14 cellular contexts compared by ENCODE assay signal in genomic region chr3:149181179-149181578, GRCh38. TPM values are rescaled to one million over a fixed set of nuclear protein-coding genes. Genes with fewer than 3 reads are reported as not detected.
A peak's percentile ranks its signal among the peaks of the same experiment; 100 is the strongest.
DNase-seq lines count a peak whose midpoint lies in the region; ATAC-seq, FAIRE-seq and TF ChIP-seq lines count a peak whose summit lies in the region.
"Had no signal": no experiment of that assay in that cellular context is flagged by ENCODE, and none has a peak within 500 bp of the region (broad histone marks: within the 10 kb centered on the region; RNA-seq: fewer than 3 reads in every experiment).

No MANE protein-coding gene starts in this region.

- intact Hi-C loops in IMR-90 (cut with micrococcal nuclease) (no loop called here), ascending aorta (cut with DNase I) (loop anchor here (5.0 kb wide), 2 partner anchors 66 to 224 kb away; no protein-coding TSS in a partner anchor), uterus (cut with DNase I; ENCODE audit: low total_unique reads) (no loop called here), breast epithelium (cut with DNase I; ENCODE audit: low total_unique reads) (no loop called here)

- H3K4me2 ChIP-seq in IMR-90 (ENCODE audit: low read depth, low read length) = no peak overlapping the region
- no peak overlapping the region for H3K4me2 ChIP-seq in osteoblast (ENCODE audit: insufficient read depth, low read length)

- peak overlapping the region; percentile 76 for H4K91ac ChIP-seq in IMR-90 (ENCODE audit: insufficient read depth, low read depth, low read length)

- no peak overlapping the region for H3K14ac ChIP-seq in IMR-90 (replicated peaks; ENCODE audit: low read depth, low read length)

- H4K20me1 ChIP-seq in IMR-90 (ENCODE audit: insufficient read depth, low read length) (no peaks in the 10 kb centered on the region), osteoblast (ENCODE audit: insufficient read depth, low read length) (no peaks in the 10 kb centered on the region)

- peak overlapping the region; percentile 26; the same call in 1 of the 2 replicates for H4K5ac ChIP-seq in IMR-90 (ENCODE audit: low read depth, low read length)

- no TSS peak for BruUV-seq in IMR-90 (replicated peaks; lab: Mats Ljungman, UMichigan)

- H2AFZ ChIP-seq in IMR-90 (replicated peaks; ENCODE audit: low read length, poor library complexity) (no peak overlapping the region), osteoblast (ENCODE audit: low read length) (no peak overlapping the region)

- no peak overlapping the region for H3K23ac ChIP-seq in IMR-90 (ENCODE audit: low read depth, low read length)

- H3K9me3 ChIP-seq in IMR-90 (ENCODE audit: control insufficient read depth, insufficient read depth, low read length) = no peaks in the 10 kb centered on the region
- no peaks in the 10 kb centered on the region for H3K9me3 ChIP-seq in ascending aorta
- H3K9me3 ChIP-seq in osteoblast (ENCODE audit: low read depth, low read length) = no peaks in the 10 kb centered on the region
- no peaks in the 10 kb centered on the region for H3K9me3 ChIP-seq in uterus
- H3K9me3 ChIP-seq in breast epithelium = no peaks in the 10 kb centered on the region

- peak overlapping the region; percentile 59; the same call in 1 of the 2 replicates for H2BK120ac ChIP-seq in IMR-90 (ENCODE audit: low read depth, low read length)

- in situ Hi-C loops in IMR-90 (cut with MboI; ENCODE audit: low sequenced_read_pairs) = no loop called here

- peak overlapping the region; percentile 96 for H2AK5ac ChIP-seq in IMR-90 (ENCODE audit: low read depth, low read length)

- no peak overlapping the region for H3K56ac ChIP-seq in IMR-90 (ENCODE audit: extremely low read depth, insufficient read depth, low read length)

- no peak for FAIRE-seq in GM12891 (lab: Jason Lieb, UNC)
- FAIRE-seq: A204.1, GM18507, H54 had no signal

- H3K4me1 ChIP-seq in IMR-90 (ENCODE audit: control insufficient read depth, insufficient read depth, low read length) (peaks cover 12% of the 10 kb centered on the region), ascending aorta (peaks cover 0 to 15% of the 10 kb centered on the region in 2 donors), osteoblast (ENCODE audit: insufficient read depth, low read length) (peaks cover 25% of the 10 kb centered on the region), uterus (peaks cover 0 to 12% of the 10 kb centered on the region in 2 donors), breast epithelium (no peaks in the 10 kb centered on the region)

- CTCF ChIA-PET in IMR-90 (lab: Yijun Ruan, JAX) = interaction anchor here (1.1 kb wide), 1 partner anchor 226 kb away, joined by 9 read pairs; no protein-coding TSS in a partner anchor

- TF ChIP-seq RAD21 in IMR-90 (IDR thresholded peaks at IDR 0.05; ENCODE audit: low read length) = no peak

- H3K27me3 ChIP-seq in IMR-90 (ENCODE audit: control insufficient read depth, insufficient read depth, low read length) = no peaks in the 10 kb centered on the region
- no peaks in the 10 kb centered on the region for H3K27me3 ChIP-seq in ascending aorta
- no peaks in the 10 kb centered on the region for H3K27me3 ChIP-seq in osteoblast (ENCODE audit: insufficient read depth, low read length)
- H3K27me3 ChIP-seq in uterus = no peaks in the 10 kb centered on the region
- no peaks in the 10 kb centered on the region for H3K27me3 ChIP-seq in breast epithelium

- DNase-seq in IMR-90 (no peak), ascending aorta (ENCODE audit: low spot score in 2 of 2) (no peak), osteoblast (ENCODE audit: insufficient read length, low spot score, missing footprints) (no peak), uterus (no peak), breast epithelium (ENCODE audit: low spot score in 2 of 2) (no peak), GM12891 (ENCODE audit: insufficient read length, low spot score) (no peak)
- no peak for DNase-seq in activated T-cell treated with anti-CD3 and anti-CD28 coated beads, Interleukin-2, amount 50 U/mL, for 1 hour
- DNase-seq: DMS53, GF-D8 had no signal

- H3K9ac ChIP-seq in IMR-90 (ENCODE audit: low read depth, low read length) = no peak overlapping the region

- H2BK5ac ChIP-seq in IMR-90 (ENCODE audit: low read depth, low read length, poor library complexity, severe bottlenecking) = peak overlapping the region; percentile 4

- TF ChIP-seq POLR2A in IMR-90 (IDR thresholded peaks at IDR 0.05; ENCODE audit: low read depth, low read length) = no peak
- TF ChIP-seq POLR2A in uterus (IDR thresholded peaks at IDR 0.05) = no peak
- no peak for TF ChIP-seq POLR2A in breast epithelium (IDR thresholded peaks at IDR 0.05)
- TF ChIP-seq POLR2A in GM12891 (IDR thresholded peaks at IDR 0.05; ENCODE audit: low read depth, low read length) = no peak

- peak overlapping the region; percentile 77; the same call in 1 of the 2 replicates for H3K18ac ChIP-seq in IMR-90 (ENCODE audit: low read depth, low read length)

- POLR2A ChIA-PET in IMR-90 (lab: Charles Lee; ENCODE audit: unreplicated experiment) = no interaction called here

- peak overlapping the region; percentile 21 to 27; a peak in 3 of 4 replicates for H4K8ac ChIP-seq in IMR-90 (ENCODE audit: low read depth in 2 of 2, low read length in 2 of 2)

- H3K27ac ChIP-seq in IMR-90 (ENCODE audit: insufficient read depth, low read length) = no peak overlapping the region
- H3K27ac ChIP-seq in ascending aorta = peak overlapping the region; percentile 31 to 35
- peak overlapping the region; percentile 83 for H3K27ac ChIP-seq in osteoblast (ENCODE audit: low read depth, low read length)
- peak overlapping the region; percentile 83 to 92 for H3K27ac ChIP-seq in uterus
- peak overlapping the region in 1 of 2 donors; percentile 75 for H3K27ac ChIP-seq in breast epithelium

- peak overlapping the region; percentile 82; the same call in 2 of the 3 replicates for H2BK15ac ChIP-seq in IMR-90 (ENCODE audit: low read depth, low read length)

- peaks cover 3% of the 10 kb centered on the region for H3K36me3 ChIP-seq in IMR-90 (ENCODE audit: control insufficient read depth, insufficient read depth, low read length)
- peaks cover 0 to 16% of the 10 kb centered on the region in 2 donors for H3K36me3 ChIP-seq in ascending aorta
- H3K36me3 ChIP-seq in osteoblast (ENCODE audit: insufficient read depth, low read length) = no peaks in the 10 kb centered on the region
- no peaks in the 10 kb centered on the region for H3K36me3 ChIP-seq in uterus
- H3K36me3 ChIP-seq in breast epithelium = no peaks in the 10 kb centered on the region

- 100% methylated on average over 1 of the region's 2 CpGs; no CpG with 5 or more reads in 1 of the 2 experiments for WGBS in IMR-90 (ENCODE audit: extremely low coverage in 2 of 2, insufficient read length in 1 of 2), 2 experiments

- dilution Hi-C loops in IMR-90 (cut with HindIII; ENCODE audit: low sequenced_read_pairs, unreplicated experiment) = no loop called here

- no peak overlapping the region for H3K4me3 ChIP-seq in IMR-90 (ENCODE audit: insufficient read depth, low read depth, low read length)
- H3K4me3 ChIP-seq in ascending aorta = no peak overlapping the region
- H3K4me3 ChIP-seq in osteoblast (ENCODE audit: insufficient read depth, low read length) = no peak overlapping the region
- H3K4me3 ChIP-seq in uterus = no peak overlapping the region
- no peak overlapping the region for H3K4me3 ChIP-seq in breast epithelium

- H3K79me2 ChIP-seq in osteoblast (ENCODE audit: insufficient read depth, low read length) = no peaks in the 10 kb centered on the region

- no peak overlapping the region for H2AK9ac ChIP-seq in IMR-90 (replicated peaks; ENCODE audit: low read depth, low read length, poor library complexity)

- peak overlapping the region; percentile 92 for H2BK20ac ChIP-seq in IMR-90 (ENCODE audit: low read depth, low read length)

- H3K79me1 ChIP-seq in IMR-90 (ENCODE audit: low read depth in 1 of 2, low read length in 2 of 2) = no peaks in the 10 kb centered on the region

- peak overlapping the region; percentile 83; the same call in 1 of the 2 replicates for H3K4ac ChIP-seq in IMR-90 (ENCODE audit: low read depth, low read length)

- TF ChIP-seq CTCF in IMR-90 (conservative IDR thresholded peaks at IDR 0.05; ENCODE audit: low read depth, low read length) (no peak), ascending aorta (IDR thresholded peaks at IDR 0.05) (no peak), osteoblast (IDR thresholded peaks at IDR 0.05; ENCODE audit: extremely low read depth, low read depth, low read length) (no peak), uterus (IDR thresholded peaks at IDR 0.05) (no peak), breast epithelium (IDR thresholded peaks at IDR 0.05) (no peak)

- peaks cover 4% of the 10 kb centered on the region; the same call in 1 of the 2 replicates for H3K9me1 ChIP-seq in IMR-90 (ENCODE audit: insufficient read depth, low read length)

- no peak for ATAC-seq in IMR-90 (ENCODE audit: low read depth)

TF ChIP-seq in IMR-90, 13 proteins besides CTCF, POLR2A, EP300 and RAD21 (continues in another document):
- no peak for TF ChIP-seq NFE2L2 (IDR thresholded peaks at IDR 0.05; ENCODE audit: low read depth, low read length)

TF ChIP-seq in GM12891, 5 proteins besides CTCF, POLR2A, EP300 and RAD21:
- TF ChIP-seq SPI1 (IDR thresholded peaks at IDR 0.05; ENCODE audit: low read depth, low read length) (no peak), TAF1 (IDR thresholded peaks at IDR 0.05; ENCODE audit: low read depth, low read length) (no peak), POU2F2 (IDR thresholded peaks at IDR 0.05; ENCODE audit: low read depth, low read length) (no peak), POLR2AphosphoS5 (IDR thresholded peaks at IDR 0.05; ENCODE audit: low read depth, low read length) (no peak)

RNA-seq across cellular contexts. Expression of gene CP, which starts 40.5 kb away (rescaled TPM):
- 0.28 TPM in 1 of 2 replicates, not detected in the other for total RNA-seq in IMR-90 (2012; rRNA removed)
- not detected in 2 replicates for polyA plus RNA-seq in IMR-90 (2012; rRNA removed)
- polyA plus RNA-seq in IMR-90 (2012; cell fraction: cytosol; rRNA removed) = not detected in 2 replicates
- 0.07 TPM in 1 of 2 replicates, not detected in the other for polyA plus RNA-seq in IMR-90 (2012; cell fraction: nucleus; rRNA removed; ENCODE audit: low replicate concordance)
- 58.3 TPM for total RNA-seq in ascending aorta
- total RNA-seq in osteoblast = 0.88 and 1.4 TPM in 2 replicates
- 10 to 100 TPM in 1 of 4 donors, 1 to 10 TPM in 3; 2.2 to 13.3 (median 5.9) TPM for total RNA-seq in uterus
- total RNA-seq in breast epithelium = 100 to 1,000 TPM in 1 of 3 donors, 10 to 100 TPM in 2; 25.9 to 225 (median 30.2) TPM
- polyA plus RNA-seq in GM12891 (2012; ENCODE audit: low read depth, missing spikeins) = not detected
- polyA plus RNA-seq: BJ, CD14-positive monocyte had no signal

RNA-seq across cellular contexts. Expression of gene HPS3, which starts 51.7 kb away (rescaled TPM):
- total RNA-seq in IMR-90 (2012; rRNA removed) (24.2 and 25.6 TPM in 2 replicates), ascending aorta (18.9 TPM), osteoblast (38.4 and 49.8 TPM in 2 replicates), uterus (10 to 100 TPM; 16.5 to 75.6 (median 31.7) TPM), breast epithelium (10 to 100 TPM; 14.4 to 27.1 (median 26.2) TPM)
- polyA plus RNA-seq in IMR-90 (2012; rRNA removed) = 12.8 and 15.2 TPM in 2 replicates
- 5.1 and 6.9 TPM in 2 replicates for polyA plus RNA-seq in IMR-90 (2012; cell fraction: cytosol; rRNA removed)
- polyA plus RNA-seq in IMR-90 (2012; cell fraction: nucleus; rRNA removed; ENCODE audit: low replicate concordance) = 4.2 and 12.3 TPM in 2 replicates
- polyA plus RNA-seq in GM12891 (2012; ENCODE audit: low read depth, missing spikeins) = 5.7 TPM
